ENCODE assay signal across 19 cellular contexts in the genomic region with DNA sequence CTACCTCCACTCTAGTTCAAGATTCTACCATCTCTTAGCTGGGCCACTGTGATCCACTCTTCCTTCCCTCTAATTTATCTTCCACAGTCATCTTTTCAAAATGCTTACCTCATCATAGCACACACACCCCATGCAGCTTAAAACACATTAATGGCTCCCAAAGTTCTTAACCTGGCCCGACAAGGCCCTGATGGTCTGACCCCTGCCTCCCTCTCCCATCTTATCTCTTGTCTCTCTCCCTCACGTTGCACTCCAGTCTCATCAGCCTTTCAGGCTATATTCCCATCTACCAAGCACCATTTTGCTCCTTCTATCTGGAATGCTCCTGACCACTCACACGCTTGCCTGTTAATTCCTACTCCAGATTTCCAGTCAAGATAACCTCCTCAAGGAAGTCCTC. TPM values are rescaled to one million over a fixed set of nuclear protein-coding genes. Genes with fewer than 3 reads are reported as not detected.
DNase-seq lines count a peak whose midpoint lies in the region; ATAC-seq, FAIRE-seq and TF ChIP-seq lines count a peak whose summit lies in the region.
"Had no signal": no experiment of that assay in that cellular context is flagged by ENCODE, and none has a peak within 500 bp of the region (broad histone marks: within the 10 kb centered on the region; RNA-seq: fewer than 3 reads in every experiment).

No MANE protein-coding gene starts in this region.

- WGBS in K562 (ENCODE audit: insufficient coverage, low coverage, missing lambda C conversion rate) = 2% methylated on average over 3 of the region's 3 CpGs
- no CpG with 5 or more reads among the region's 3 CpGs for WGBS in mesendoderm (ENCODE audit: extremely low coverage, insufficient coverage, low lambda C conversion rate)
- WGBS in heart right ventricle, 2 donors = 70 to 83% methylated on average over 3 of the region's 3 CpGs

- no peak overlapping the region for H3K4ac ChIP-seq in mesendoderm (ENCODE audit: low read depth, low read length)

- H3K4me1 ChIP-seq in K562 (replicated peaks in 1 of 2; ENCODE audit: control insufficient read depth in 2 of 2, insufficient read depth in 2 of 2, low read length in 2 of 2) (peaks cover 9 to 12% of the 10 kb centered on the region in 2 experiments), mesendoderm (ENCODE audit: control insufficient read depth, low read depth, low read length) (no peaks in the 10 kb centered on the region), heart right ventricle (peaks cover 0 to 18% (median 11%) of the 10 kb centered on the region in 9 donors)
- H3K4me1 ChIP-seq: BE2C had no signal

- intact Hi-C loops in K562 (cut with micrococcal nuclease) (no loop called here), heart right ventricle (cut with DNase I) (no loop called here)

- BruUV-seq in K562 (replicated peaks; lab: Mats Ljungman, UMichigan) = no TSS peak

- no peak for TF ChIP-seq RAD21 in K562 (CRISPR knock-in tag; conservative IDR thresholded peaks at IDR 0.05 in 1 of 2, IDR thresholded peaks at IDR 0.05 in 1 of 2)

- H3K79me2 ChIP-seq in K562 (ENCODE audit: control insufficient read depth, insufficient read depth, low read length) (no peaks in the 10 kb centered on the region), mesendoderm (ENCODE audit: control insufficient read depth, insufficient read depth, low read length) (peaks cover 5% of the 10 kb centered on the region)

- peak overlapping the region; percentile 58 for H3K4me2 ChIP-seq in K562 (ENCODE audit: insufficient read depth, low read length)
- H3K4me2 ChIP-seq in mesendoderm (ENCODE audit: low read length) = no peak overlapping the region
- H3K4me2 ChIP-seq: GM23338 had no signal

- H3K36me3 ChIP-seq in K562 (ENCODE audit: control insufficient read depth, insufficient read depth, low read length) = no peaks in the 10 kb centered on the region
- H3K36me3 ChIP-seq in mesendoderm (ENCODE audit: control insufficient read depth, insufficient read depth, low read length) = no peaks in the 10 kb centered on the region
- H3K36me3 ChIP-seq in heart right ventricle = no peaks in the 10 kb centered on the region
- H3K36me3 ChIP-seq: BE2C had no signal

- no peaks in the 10 kb centered on the region for H4K20me1 ChIP-seq in K562 (replicated peaks; ENCODE audit: control insufficient read depth, insufficient read depth, low read length)

- H2AK5ac ChIP-seq in mesendoderm (ENCODE audit: low read length) = no peak overlapping the region

- no peak for FAIRE-seq in K562 (lab: Jason Lieb, UNC)
- FAIRE-seq: A204.1, D721Med, G401.6, HTR-8/SVneo had no signal

- in situ Hi-C loops in K562 (cut with MboI) = no loop called here

- H3K9ac ChIP-seq in K562 (ENCODE audit: insufficient read depth in 1 of 2, low read depth in 2 of 2, low read length in 2 of 2) (no peak overlapping the region), mesendoderm (ENCODE audit: low read length) (no peak overlapping the region)

- no peak overlapping the region for H4K5ac ChIP-seq in mesendoderm (ENCODE audit: low read length)

- H2AFZ ChIP-seq in K562 (ENCODE audit: low read depth, low read length) = no peak overlapping the region
- H2AFZ ChIP-seq: GM23338 had no signal

- no peak for TF ChIP-seq CTCF in K562 (IDR thresholded peaks at IDR 0.05 in 2 of 3, conservative IDR thresholded peaks at IDR 0.05 in 1 of 3; ENCODE audit: insufficient read depth in 2 of 3, low read depth in 1 of 3, low read length in 3 of 3)
- no peak for TF ChIP-seq CTCF in heart right ventricle (IDR thresholded peaks at IDR 0.05)

- DNase-seq in SK-N-DZ (ENCODE audit: low spot score) = peak; percentile 8
- DNase-seq in K562 (ENCODE audit: extremely low read depth in 1 of 4, low spot score in 3 of 4) = peak in 2 of 4 experiments; percentile 42 to 46
- peak; percentile 25 for DNase-seq in mesendoderm
- no peak for DNase-seq in heart right ventricle
- no peak for DNase-seq in hepatic stellate cell (ENCODE audit: low spot score)
- DNase-seq in LoVo (ENCODE audit: low spot score) = no peak
- DNase-seq: ACHN; BE2C; C1 segment of cervical spinal cord; Caco-2; CD4-positive, alpha-beta T cell; H7 had no signal

- H3K9me1 ChIP-seq in K562 (ENCODE audit: control insufficient read depth, insufficient read depth, low read length) = no peaks in the 10 kb centered on the region

- TF ChIP-seq EP300 in K562 (IDR thresholded peaks at IDR 0.05; ENCODE audit: low read length) = peak; percentile 38; the same call in 1 of the 2 replicates

- CTCF ChIA-PET in K562 (lab: Yijun Ruan, JAX; ENCODE audit: low intra/inter-chr PET ratio) = no interaction called here

- no peak overlapping the region for H3K27ac ChIP-seq in K562 (ENCODE audit: extremely low read depth, low read depth, low read length)
- H3K27ac ChIP-seq in mesendoderm (ENCODE audit: low read depth, low read length) = no peak overlapping the region
- H3K27ac ChIP-seq in heart right ventricle = no peak overlapping the region

- no peak overlapping the region for H4K8ac ChIP-seq in mesendoderm (ENCODE audit: low read depth, low read length)

- H3K9me3 ChIP-seq in K562 (replicated peaks; ENCODE audit: control insufficient read depth, insufficient read depth, low read depth, low read length) (no peaks in the 10 kb centered on the region), heart right ventricle (peaks cover 0 to 4% (median 0%) of the 10 kb centered on the region in 11 donors)
- H3K9me3 ChIP-seq: BE2C, Caco-2 had no signal

- no peak for TF ChIP-seq POLR2A in K562 (conservative IDR thresholded peaks at IDR 0.05)

- H2BK15ac ChIP-seq in mesendoderm (replicated peaks; ENCODE audit: low read depth) = no peak overlapping the region

- peak; percentile 74 for ATAC-seq in K562
- ATAC-seq in GM21360 (IDR thresholded peaks at IDR 0.05; ENCODE audit: unreplicated experiment) = no peak
- ATAC-seq in heart right ventricle = no peak
- ATAC-seq: GM23338, HCT116 had no signal

- peaks cover 41 to 47% of the 10 kb centered on the region in 2 experiments for H3K27me3 ChIP-seq in K562 (ENCODE audit: control insufficient read depth in 2 of 2, insufficient read depth in 2 of 2, low read length in 2 of 2)
- H3K27me3 ChIP-seq in mesendoderm (ENCODE audit: insufficient read depth, low read length, poor library complexity) = no peaks in the 10 kb centered on the region
- H3K27me3 ChIP-seq in heart right ventricle = peaks cover 0 to 32% (median 0%) of the 10 kb centered on the region in 7 donors
- H3K27me3 ChIP-seq: BE2C had no signal

- no peak overlapping the region for H3K4me3 ChIP-seq in K562
- no peak overlapping the region for H3K4me3 ChIP-seq in mesendoderm (ENCODE audit: low read length)
- H3K4me3 ChIP-seq in heart right ventricle = no peak overlapping the region
- H3K4me3 ChIP-seq: GM23338 had no signal

- H3K18ac ChIP-seq in mesendoderm (ENCODE audit: low read length) = no peak overlapping the region

- POLR2A ChIA-PET in K562 (lab: Yijun Ruan, JAX) = interaction anchor here (0.8 to 1.5 kb wide), 3 partner anchors 11 to 41 kb away, joined by 4 to 5 read pairs (median 5); no protein-coding TSS in a partner anchor

- H3K79me1 ChIP-seq in mesendoderm (ENCODE audit: low read length) = peaks cover 4% of the 10 kb centered on the region

- H2BK120ac ChIP-seq in mesendoderm (ENCODE audit: low read depth, low read length) = no peak overlapping the region

- no peak overlapping the region for H2BK5ac ChIP-seq in mesendoderm (ENCODE audit: low read length)

- H3K56ac ChIP-seq in mesendoderm (ENCODE audit: low read length) = no peak overlapping the region

- H3K23ac ChIP-seq in mesendoderm (ENCODE audit: low read length) = no peak overlapping the region

TF ChIP-seq in K562, 482 proteins besides CTCF, POLR2A, EP300 and RAD21 (continues in another document):
- TF ChIP-seq CBFA2T3 (IDR thresholded peaks at IDR 0.05) (peak; percentile 68), ZNF316 (IDR thresholded peaks at IDR 0.05) (peak; percentile 94), ATF7 (IDR thresholded peaks at IDR 0.05) (peak; percentile 78), ZNF431 (CRISPR knock-in tag; IDR thresholded peaks at IDR 0.05) (no peak), ZNF561 (CRISPR knock-in tag; conservative IDR thresholded peaks at IDR 0.05) (no peak), CEBPG (CRISPR knock-in tag; IDR thresholded peaks at IDR 0.05) (peak; percentile 45; the same call in 1 of the 2 replicates), CEBPG (tag; conservative IDR thresholded peaks at IDR 0.05 in 1 of 2, IDR thresholded peaks at IDR 0.05 in 1 of 2) (no peak)
- TF ChIP-seq, protein P1, sequence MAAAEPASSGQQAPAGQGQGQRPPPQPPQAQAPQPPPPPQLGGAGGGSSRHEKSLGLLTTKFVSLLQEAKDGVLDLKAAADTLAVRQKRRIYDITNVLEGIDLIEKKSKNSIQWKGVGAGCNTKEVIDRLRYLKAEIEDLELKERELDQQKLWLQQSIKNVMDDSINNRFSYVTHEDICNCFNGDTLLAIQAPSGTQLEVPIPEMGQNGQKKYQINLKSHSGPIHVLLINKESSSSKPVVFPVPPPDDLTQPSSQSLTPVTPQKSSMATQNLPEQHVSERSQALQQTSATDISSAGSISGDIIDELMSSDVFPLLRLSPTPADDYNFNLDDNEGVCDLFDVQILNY (CRISPR knock-in tag; IDR thresholded peaks at IDR 0.05) = no peak

RNA-seq across cellular contexts. Expression of gene ZBTB8A, which starts 2.5 kb away (rescaled TPM):
- 2.6 and 2.7 TPM in 2 replicates for polyA plus RNA-seq in SK-N-DZ (2014; cell fraction: cytosol; rRNA removed)
- 1.9 and 3.2 TPM in 2 replicates for polyA plus RNA-seq in SK-N-DZ (2014; cell fraction: nucleus; rRNA removed)
- 0.35 and 0.51 TPM in 2 replicates for total RNA-seq in K562 (2011; cell fraction: chromatin; rRNA removed; ENCODE audit: low replicate concordance)
- total RNA-seq in K562 (2011; cell fraction: nucleolus; rRNA removed) = 0.17 and 0.26 TPM in 2 replicates
- total RNA-seq in K562 (2011; cell fraction: nucleoplasm; rRNA removed) = 0.15 and 0.38 TPM in 2 replicates
- total RNA-seq in K562 (2014; rRNA removed) (0.05 and 0.08 TPM in 2 replicates), K562 (2014; rRNA removed; fragmentation: Illumina TruSeq; extraction: Trizol) (0.11 and 0.29 TPM in 2 replicates), K562 (2015; rRNA removed; fragmentation: Illumina TruSeq; extraction: Trizol) (0.11 and 0.14 TPM in 2 replicates), K562 (2021) (0.22 and 0.31 TPM in 2 replicates), heart right ventricle (1 to 10 TPM; 2.7 to 3.8 (median 3.1) TPM)
- polyA plus RNA-seq in K562 (2011; rRNA removed) (0.64 and 2.0 TPM in 2 replicates), K562 (2014; fragmentation: Illumina TruSeq; extraction: Trizol) (0.09 and 0.22 TPM in 2 replicates), K562 (2014; fragmentation: Nextera tagmentation; extraction: Ambion mirVana) (under 1 TPM; 0.01 TPM), K562 (2014; rRNA removed) (0.08 and 0.09 TPM in 2 replicates), heart right ventricle (1 to 10 TPM; 1.7 to 1.8 TPM)
- polyA plus RNA-seq in K562 (2011; cell fraction: cytosol; rRNA removed) = 0.19 and 0.72 TPM in 2 replicates
- polyA plus RNA-seq in K562 (2011; cell fraction: nucleus; rRNA removed) = 0.09 and 0.80 TPM in 2 replicates
- 0.08 and 0.17 TPM in 2 replicates for polyA plus RNA-seq in K562 (2012)
- polyA minus RNA-seq in K562 (2011; rRNA and poly(A)+ RNA removed) = 0.39 and 3.8 TPM in 2 replicates
- polyA minus RNA-seq in K562 (2011; cell fraction: cytosol; rRNA and poly(A)+ RNA removed) = 0.29 and 1.1 TPM in 2 replicates
- 0.27 and 0.67 TPM in 2 replicates for polyA minus RNA-seq in K562 (2011; cell fraction: nucleus; rRNA and poly(A)+ RNA removed)
- polyA plus RNA-seq in mesendoderm (2013, experiment 1 of 2) = 7.1 TPM
- polyA plus RNA-seq in mesendoderm (2013, experiment 2 of 2) = 7.1 TPM
- total RNA-seq: CD4-positive, alpha-beta T cell had no signal

Comparison
In these comparisons a context has a peak if more than half of its experiments do, and no peak if none do; other contexts are left out.
1. DNase-seq: peak in SK-N-DZ (single experiment) and mesendoderm (single experiment); none in heart right ventricle (0 of 2), hepatic stellate cell (single experiment) and LoVo (single experiment).